In the genomic region with DNA sequence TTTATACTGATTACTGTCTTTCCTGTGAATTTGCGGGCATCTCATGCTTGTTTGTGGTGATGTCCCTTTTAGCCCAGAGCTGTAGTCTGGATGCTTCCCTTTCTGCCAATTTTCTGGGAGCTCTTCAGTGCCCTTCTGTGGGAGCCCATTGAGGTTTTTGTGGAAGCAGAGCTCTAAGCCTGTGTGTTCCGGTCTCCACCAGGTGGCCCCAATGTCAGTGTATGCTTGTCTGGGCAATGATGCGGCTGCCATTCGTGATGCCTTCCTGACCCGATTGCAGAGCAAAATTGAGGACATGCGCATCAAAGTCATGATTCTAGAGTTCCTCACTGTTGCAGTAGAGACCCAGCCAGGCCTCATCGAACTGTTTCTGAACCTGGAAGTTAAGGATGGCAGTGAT, we compare ENCODE assay signal across 12 cellular contexts. TPM values are rescaled to one million over a fixed set of nuclear protein-coding genes. Genes with fewer than 3 reads are reported as not detected.
DNase-seq lines count a peak whose midpoint lies in the region; ATAC-seq and TF ChIP-seq lines count a peak whose summit lies in the region.
"Had no signal": no experiment of that assay in that cellular context is flagged by ENCODE, and none has a peak within 500 bp of the region (broad histone marks: within the 10 kb centered on the region; RNA-seq: fewer than 3 reads in every experiment).

No MANE protein-coding gene starts in this region.

- peak overlapping the region in 3 of 5 experiments; percentile 20 to 46 (median 31) for H3K27ac Mint-ChIP-seq in brain
- H3K27ac Mint-ChIP-seq in activated naive CD8-positive, alpha-beta T cell treated with anti-CD3 and anti-CD28 coated beads for 36 hours: no peak overlapping the region
- H3K27ac Mint-ChIP-seq in activated naive CD4-positive, alpha-beta T cell treated with anti-CD3 and anti-CD28 coated beads, Interleukin-2, amount 50 U/mL, for 72 hours: no peak overlapping the region
- H3K27ac Mint-ChIP-seq in stimulated activated effector memory CD8-positive, alpha-beta T cell treated with anti-CD3 and anti-CD28 coated beads, Interleukin-12 subunit alpha, Interleukin-12 subunit beta, amount 100 ng/mL, for 72 hours: no peak overlapping the region
- H3K27ac Mint-ChIP-seq: T-helper 1 cell treated with Interleukin-12 subunit alpha and Interleukin-12 subunit beta and Interleukin-4 antibody, amounts not matched to agents 30 μg/mL and 1 μg/mL, for 36 hours had no signal

- dilution Hi-C loops in IMR-90 (cut with HindIII; ENCODE audit: low sequenced_read_pairs, unreplicated experiment): no loop called here

- in situ Hi-C loops in ACHN (cut with HindIII; ENCODE audit: low pct_ligation_motif_present, low pct_unique_long_range_greater_than_20kb, low sequenced_read_pairs): no loop called here
- in situ Hi-C loops in IMR-90 (cut with MboI; ENCODE audit: low sequenced_read_pairs): no loop called here

- no peak for TF ChIP-seq POLR2A in IMR-90 (IDR thresholded peaks at IDR 0.05; ENCODE audit: low read depth, low read length)

- no peak overlapping the region for H2AK9ac ChIP-seq in IMR-90 (replicated peaks; ENCODE audit: low read depth, low read length, poor library complexity)

- H4K20me1 ChIP-seq in IMR-90 (ENCODE audit: insufficient read depth, low read length): no peaks in the 10 kb centered on the region

- 0 out of 2 replicates have a peak, but pooled peaks have one; percentile 8 for TF ChIP-seq CTCF in IMR-90 (conservative IDR thresholded peaks at IDR 0.05; ENCODE audit: low read depth, low read length)
- TF ChIP-seq CTCF in brain (conservative IDR thresholded peaks at IDR 0.05): peak; percentile 8 to 42
- TF ChIP-seq CTCF in kidney epithelial cell (IDR thresholded peaks at IDR 0.05; ENCODE audit: insufficient read depth, low read length, poor library complexity, severe bottlenecking): peak; percentile 47

- H3K9me3 Mint-ChIP-seq in brain: no peaks in the 10 kb centered on the region
- no peaks in the 10 kb centered on the region for H3K9me3 Mint-ChIP-seq in activated naive CD8-positive, alpha-beta T cell treated with anti-CD3 and anti-CD28 coated beads for 36 hours
- no peaks in the 10 kb centered on the region for H3K9me3 Mint-ChIP-seq in activated naive CD4-positive, alpha-beta T cell treated with anti-CD3 and anti-CD28 coated beads, Interleukin-2, amount 50 U/mL, for 72 hours
- no peaks in the 10 kb centered on the region for H3K9me3 Mint-ChIP-seq in stimulated activated effector memory CD8-positive, alpha-beta T cell treated with anti-CD3 and anti-CD28 coated beads, Interleukin-12 subunit alpha, Interleukin-12 subunit beta, amount 100 ng/mL, for 72 hours
- H3K9me3 Mint-ChIP-seq: activated naive CD4-positive, alpha-beta T cell treated with anti-CD3 and anti-CD28 coated beads, Interleukin-2, amount 50 U/mL, for 24 hours; CD4-positive, alpha-beta memory T cell; T-helper 1 cell treated with Interleukin-12 subunit alpha and Interleukin-12 subunit beta and Interleukin-4 antibody, amounts not matched to agents 30 μg/mL and 1 μg/mL, for 36 hours had no signal

- H3K9me1 ChIP-seq in IMR-90 (ENCODE audit: insufficient read depth, low read length): 0 out of 2 replicates have a peak, but pooled peaks cover 3% of the 10 kb centered on the region

- H3K9ac ChIP-seq in IMR-90 (ENCODE audit: low read depth, low read length): no peak overlapping the region

- H4K91ac ChIP-seq in IMR-90 (ENCODE audit: insufficient read depth, low read depth, low read length): no peak overlapping the region

- no peak overlapping the region for H2BK5ac ChIP-seq in IMR-90 (ENCODE audit: low read depth, low read length, poor library complexity, severe bottlenecking)

- no peak overlapping the region for H2BK15ac ChIP-seq in IMR-90 (ENCODE audit: low read depth, low read length)

- no TSS peak for BruUV-seq in IMR-90 (replicated peaks; lab: Mats Ljungman, UMichigan)

- CTCF ChIA-PET in IMR-90 (lab: Yijun Ruan, JAX): no interaction called here

- no peak overlapping the region for H4K5ac ChIP-seq in IMR-90 (ENCODE audit: low read depth, low read length)

- peaks cover under 1% of the 10 kb centered on the region; the same call in 1 of the 2 replicates for H3K4me1 ChIP-seq in IMR-90 (ENCODE audit: control insufficient read depth, insufficient read depth, low read length)

- no peak overlapping the region for H3K27ac ChIP-seq in IMR-90 (ENCODE audit: insufficient read depth, low read length)

- POLR2A ChIA-PET in IMR-90 (lab: Charles Lee; ENCODE audit: unreplicated experiment): no interaction called here

- H3K9me3 ChIP-seq in IMR-90 (ENCODE audit: control insufficient read depth, insufficient read depth, low read length): no peaks in the 10 kb centered on the region

- H3K23ac ChIP-seq in IMR-90 (ENCODE audit: low read depth, low read length): no peak overlapping the region

- H3K36me3 Mint-ChIP-seq in brain: peaks cover 63% of the 10 kb centered on the region
- H3K36me3 Mint-ChIP-seq in activated naive CD8-positive, alpha-beta T cell treated with anti-CD3 and anti-CD28 coated beads for 36 hours: peaks cover 38% of the 10 kb centered on the region
- peaks cover 24 to 33% of the 10 kb centered on the region in 2 donors for H3K36me3 Mint-ChIP-seq in activated naive CD4-positive, alpha-beta T cell treated with anti-CD3 and anti-CD28 coated beads, Interleukin-2, amount 50 U/mL, for 72 hours
- peaks cover 100% of the 10 kb centered on the region for H3K36me3 Mint-ChIP-seq in stimulated activated effector memory CD8-positive, alpha-beta T cell treated with anti-CD3 and anti-CD28 coated beads, Interleukin-12 subunit alpha, Interleukin-12 subunit beta, amount 100 ng/mL, for 72 hours

- peaks cover 2 to 3% of the 10 kb centered on the region in 2 experiments; a peak in 3 of 4 replicates for H3K79me1 ChIP-seq in IMR-90 (ENCODE audit: low read depth in 1 of 2, low read length in 2 of 2)

- H2BK20ac ChIP-seq in IMR-90 (ENCODE audit: low read depth, low read length): no peak overlapping the region

- 98% methylated on average over 6 of the region's 7 CpGs; no CpG with 5 or more reads in 1 of the 2 experiments for WGBS in IMR-90 (ENCODE audit: extremely low coverage in 2 of 2, insufficient read length in 1 of 2), 2 experiments

- H3K4me3 ChIP-seq in IMR-90 (ENCODE audit: insufficient read depth, low read depth, low read length) (no peak overlapping the region), kidney epithelial cell (ENCODE audit: low read depth, low read length) (no peak overlapping the region)

- no peak overlapping the region for H3K4me3 Mint-ChIP-seq in brain
- no peak overlapping the region for H3K4me3 Mint-ChIP-seq in activated naive CD8-positive, alpha-beta T cell treated with anti-CD3 and anti-CD28 coated beads for 36 hours
- H3K4me3 Mint-ChIP-seq in stimulated activated effector memory CD8-positive, alpha-beta T cell treated with anti-CD3 and anti-CD28 coated beads, Interleukin-12 subunit alpha, Interleukin-12 subunit beta, amount 100 ng/mL, for 72 hours: no peak overlapping the region
- H3K4me3 Mint-ChIP-seq: activated naive CD4-positive, alpha-beta T cell treated with anti-CD3 and anti-CD28 coated beads, Interleukin-2, amount 50 U/mL, for 24 hours; CD4-positive, alpha-beta memory T cell; T-helper 1 cell treated with Interleukin-12 subunit alpha and Interleukin-12 subunit beta and Interleukin-4 antibody, amounts not matched to agents 30 μg/mL and 1 μg/mL, for 36 hours had no signal

- H2BK120ac ChIP-seq in IMR-90 (ENCODE audit: low read depth, low read length): no peak overlapping the region

- H2AK5ac ChIP-seq in IMR-90 (ENCODE audit: low read depth, low read length): no peak overlapping the region

- no peak overlapping the region for H2AFZ ChIP-seq in IMR-90 (replicated peaks; ENCODE audit: low read length, poor library complexity)

- no peaks in the 10 kb centered on the region for H3K27me3 Mint-ChIP-seq in brain
- H3K27me3 Mint-ChIP-seq in activated naive CD8-positive, alpha-beta T cell treated with anti-CD3 and anti-CD28 coated beads for 36 hours: no peaks in the 10 kb centered on the region
- H3K27me3 Mint-ChIP-seq: activated naive CD4-positive, alpha-beta T cell treated with anti-CD3 and anti-CD28 coated beads, Interleukin-2, amount 50 U/mL, for 24 hours; CD4-positive, alpha-beta memory T cell had no signal

- H3K4ac ChIP-seq in IMR-90 (ENCODE audit: low read depth, low read length): no peak overlapping the region

- intact Hi-C loops in IMR-90 (cut with micrococcal nuclease): no loop called here

- no peak for TF ChIP-seq RAD21 in IMR-90 (IDR thresholded peaks at IDR 0.05; ENCODE audit: low read length)

- H3K18ac ChIP-seq in IMR-90 (ENCODE audit: low read depth, low read length): no peak overlapping the region

- no peak overlapping the region for H3K56ac ChIP-seq in IMR-90 (ENCODE audit: extremely low read depth, insufficient read depth, low read length)

- peak; percentile 65; the same call in 1 of the 2 replicates for ATAC-seq in IMR-90 (ENCODE audit: low read depth)
- ATAC-seq in activated naive CD4-positive, alpha-beta T cell treated with anti-CD3 and anti-CD28 coated beads, Interleukin-2, amount 50 U/mL, for 72 hours: no peak
- no peak for ATAC-seq in stimulated activated effector memory CD8-positive, alpha-beta T cell treated with anti-CD3 and anti-CD28 coated beads, Interleukin-12 subunit alpha, Interleukin-12 subunit beta, amount 100 ng/mL, for 72 hours

- no peak overlapping the region for H3K4me2 ChIP-seq in IMR-90 (ENCODE audit: low read depth, low read length)

- H3K36me3 ChIP-seq in IMR-90 (ENCODE audit: control insufficient read depth, insufficient read depth, low read length) (peaks cover 48% of the 10 kb centered on the region), kidney epithelial cell (ENCODE audit: control insufficient read depth, insufficient read depth, low read length) (peaks cover 4% of the 10 kb centered on the region)

- H4K8ac ChIP-seq in IMR-90 (ENCODE audit: low read depth in 2 of 2, low read length in 2 of 2): no peak overlapping the region

- H3K4me1 Mint-ChIP-seq in brain: peaks cover under 1% of the 10 kb centered on the region
- peaks cover 2% of the 10 kb centered on the region for H3K4me1 Mint-ChIP-seq in activated naive CD8-positive, alpha-beta T cell treated with anti-CD3 and anti-CD28 coated beads for 36 hours
- no peaks in the 10 kb centered on the region for H3K4me1 Mint-ChIP-seq in stimulated activated effector memory CD8-positive, alpha-beta T cell treated with anti-CD3 and anti-CD28 coated beads, Interleukin-12 subunit alpha, Interleukin-12 subunit beta, amount 100 ng/mL, for 72 hours

- H3K27me3 ChIP-seq in IMR-90 (ENCODE audit: control insufficient read depth, insufficient read depth, low read length): no peaks in the 10 kb centered on the region
- no peaks in the 10 kb centered on the region for H3K27me3 ChIP-seq in kidney epithelial cell (ENCODE audit: control insufficient read depth, insufficient read depth, low read length)

- DNase-seq in ACHN (peak; percentile 7), IMR-90 (no peak), kidney epithelial cell (ENCODE audit: low read depth) (no peak), hepatic stellate cell (ENCODE audit: low spot score) (no peak)
- DNase-seq in activated naive CD8-positive, alpha-beta T cell treated with anti-CD3 and anti-CD28 coated beads for 36 hours: no peak
- DNase-seq in activated naive CD4-positive, alpha-beta T cell treated with anti-CD3 and anti-CD28 coated beads, Interleukin-2, amount 50 U/mL, for 72 hours (ENCODE audit: low spot score in 2 of 2): no peak
- no peak for DNase-seq in stimulated activated effector memory CD8-positive, alpha-beta T cell treated with anti-CD3 and anti-CD28 coated beads, Interleukin-12 subunit alpha, Interleukin-12 subunit beta, amount 100 ng/mL, for 72 hours (ENCODE audit: low spot score in 2 of 2)
- DNase-seq: CD4-positive, alpha-beta memory T cell; NCI-H1436 treated with DMSO at 0.1 percent for 48 hours had no signal

- H3K14ac ChIP-seq in IMR-90 (replicated peaks; ENCODE audit: low read depth, low read length): no peak overlapping the region

RNA-seq across cellular contexts. Expression of gene SH3GLB2, which starts 35.1 kb away (rescaled TPM):
- total RNA-seq in IMR-90 (2012; rRNA removed): 26.4 and 36.4 TPM in 2 replicates
- polyA plus RNA-seq in IMR-90 (2012; rRNA removed): 68.4 and 72.1 TPM in 2 replicates
- polyA plus RNA-seq in IMR-90 (2012; cell fraction: cytosol; rRNA removed): 29.3 and 50.5 TPM in 2 replicates
- 357 and 697 TPM in 2 replicates for polyA plus RNA-seq in IMR-90 (2012; cell fraction: nucleus; rRNA removed; ENCODE audit: low replicate concordance)
- 285 TPM for polyA plus RNA-seq in brain (ENCODE audit: insufficient read depth, low read depth, low replicate concordance)
- total RNA-seq in kidney epithelial cell: 101 and 112 TPM in 2 replicates
- total RNA-seq in activated naive CD8-positive, alpha-beta T cell treated with anti-CD3 and anti-CD28 coated beads for 36 hours: 10 to 100 TPM; 42.9 to 46.3 TPM
- total RNA-seq in activated naive CD4-positive, alpha-beta T cell treated with anti-CD3 and anti-CD28 coated beads, Interleukin-2, amount 50 U/mL, for 72 hours: 10 to 100 TPM; 44.1 to 59.9 TPM

RNA-seq across cellular contexts. Expression of gene MIGA2, which starts 43.4 kb away (rescaled TPM):
- total RNA-seq in IMR-90 (2012; rRNA removed) (9.7 and 12.5 TPM in 2 replicates), kidney epithelial cell (21.6 and 22.7 TPM in 2 replicates)
- polyA plus RNA-seq in IMR-90 (2012; rRNA removed) (25.3 and 25.9 TPM in 2 replicates), brain (ENCODE audit: insufficient read depth, low read depth, low replicate concordance) (15.0 TPM)
- 22.2 and 23.0 TPM in 2 replicates for polyA plus RNA-seq in IMR-90 (2012; cell fraction: cytosol; rRNA removed)
- 87.9 and 243 TPM in 2 replicates for polyA plus RNA-seq in IMR-90 (2012; cell fraction: nucleus; rRNA removed; ENCODE audit: low replicate concordance)
- 10 to 100 TPM; 26.2 to 29.0 TPM for total RNA-seq in activated naive CD8-positive, alpha-beta T cell treated with anti-CD3 and anti-CD28 coated beads for 36 hours
- 10 to 100 TPM; 30.4 to 79.3 TPM for total RNA-seq in activated naive CD4-positive, alpha-beta T cell treated with anti-CD3 and anti-CD28 coated beads, Interleukin-2, amount 50 U/mL, for 72 hours

RNA-seq across cellular contexts. Expression of gene NUP188, which starts 45.5 kb away (rescaled TPM):
- total RNA-seq in IMR-90 (2012; rRNA removed) (52.5 and 59.1 TPM in 2 replicates), kidney epithelial cell (35.5 and 39.9 TPM in 2 replicates)
- polyA plus RNA-seq in IMR-90 (2012; rRNA removed) (53.0 and 57.0 TPM in 2 replicates), brain (ENCODE audit: insufficient read depth, low read depth, low replicate concordance) (78.9 TPM)
- 30.5 and 31.3 TPM in 2 replicates for polyA plus RNA-seq in IMR-90 (2012; cell fraction: cytosol; rRNA removed)
- 48.5 and 87.0 TPM in 2 replicates for polyA plus RNA-seq in IMR-90 (2012; cell fraction: nucleus; rRNA removed; ENCODE audit: low replicate concordance)
- 100 to 1,000 TPM; 128 to 130 TPM for total RNA-seq in activated naive CD8-positive, alpha-beta T cell treated with anti-CD3 and anti-CD28 coated beads for 36 hours
- total RNA-seq in activated naive CD4-positive, alpha-beta T cell treated with anti-CD3 and anti-CD28 coated beads, Interleukin-2, amount 50 U/mL, for 72 hours: 100 to 1,000 TPM; 110 to 123 TPM

RNA-seq across cellular contexts. Expression of gene DOLK, which starts 45.6 kb away (rescaled TPM):
- total RNA-seq in IMR-90 (2012; rRNA removed): 26.4 and 30.8 TPM in 2 replicates
- 23.2 and 25.4 TPM in 2 replicates for polyA plus RNA-seq in IMR-90 (2012; rRNA removed)
- polyA plus RNA-seq in IMR-90 (2012; cell fraction: cytosol; rRNA removed): 17.5 and 30.4 TPM in 2 replicates
- polyA plus RNA-seq in IMR-90 (2012; cell fraction: nucleus; rRNA removed; ENCODE audit: low replicate concordance): 9.8 and 10.4 TPM in 2 replicates
- polyA plus RNA-seq in brain (ENCODE audit: insufficient read depth, low read depth, low replicate concordance): 10.5 TPM
- total RNA-seq in kidney epithelial cell: 29.6 and 30.8 TPM in 2 replicates
- 10 to 100 TPM; 10.1 to 11.3 TPM for total RNA-seq in activated naive CD8-positive, alpha-beta T cell treated with anti-CD3 and anti-CD28 coated beads for 36 hours
- 1 to 10 TPM; 5.1 to 5.6 TPM for total RNA-seq in activated naive CD4-positive, alpha-beta T cell treated with anti-CD3 and anti-CD28 coated beads, Interleukin-2, amount 50 U/mL, for 72 hours

Comparison
In these comparisons a context has a peak if more than half of its experiments do, and no peak if none do; other contexts are left out.
1. H3K27ac Mint-ChIP-seq: peak in brain (3 of 5); none in activated naive CD8-positive, alpha-beta T cell treated with anti-CD3 and anti-CD28 coated beads for 36 hours (single experiment), activated naive CD4-positive, alpha-beta T cell treated with anti-CD3 and anti-CD28 coated beads, Interleukin-2, amount 50 U/mL, for 72 hours (0 of 2) and stimulated activated effector memory CD8-positive, alpha-beta T cell treated with anti-CD3 and anti-CD28 coated beads, Interleukin-12 subunit alpha, Interleukin-12 subunit beta, amount 100 ng/mL, for 72 hours (single experiment).
2. Peak in every context shown above with its lines, with median percentiles within 50 percentile points of each other: CTCF ChIP-seq.